Comparison of ENCODE assay signal across 15 cellular contexts in genomic region chr5:158478139-158478538, GRCh38.
A peak's percentile ranks its signal among the peaks of the same experiment; 100 is the strongest.
DNase-seq lines count a peak whose midpoint lies in the region; ATAC-seq and TF ChIP-seq lines count a peak whose summit lies in the region.
"Had no signal": no experiment of that assay in that cellular context is flagged by ENCODE, and none has a peak within 500 bp of the region (broad histone marks: within the 10 kb centered on the region; RNA-seq: fewer than 3 reads in every experiment).

No MANE protein-coding gene starts in this region.

- H2AFZ ChIP-seq in DND-41 (ENCODE audit: low read depth, low read length) (peak overlapping the region; percentile 8; the same call in 1 of the 2 replicates), OCI-LY7 (ENCODE audit: low read length) (peak overlapping the region; percentile 36; the same call in 1 of the 2 replicates)

- ATAC-seq in DND-41 (ENCODE audit: insufficient read depth, low read depth) (peak; percentile 99), naive B cell (ENCODE audit: low read depth in 2 of 2) (peak; percentile 18 to 35), GM21723 (IDR thresholded peaks at IDR 0.05; ENCODE audit: unreplicated experiment) (no peak)
- ATAC-seq in activated naive CD8-positive, alpha-beta T cell treated with anti-CD3 and anti-CD28 coated beads, Interleukin-2, amount 50 U/mL, for 24 hours, result no peak
- ATAC-seq: K562 had no signal

- intact Hi-C loops in OCI-LY7 (cut with micrococcal nuclease; ENCODE audit: unreplicated experiment), result no loop called here

- no peak overlapping the region for H3K4me3 ChIP-seq in DND-41 (ENCODE audit: low read depth in 1 of 2, low read length in 2 of 2)
- no peak overlapping the region for H3K4me3 ChIP-seq in HEK293 (ENCODE audit: low read depth, low read length)
- no peak overlapping the region for H3K4me3 ChIP-seq in OCI-LY7 (ENCODE audit: low read depth, low read length, poor library complexity, severe bottlenecking)
- H3K4me3 ChIP-seq: K562 had no signal

- peak; percentile 79 for DNase-seq in DND-41
- peak; percentile 65 for DNase-seq in OCI-LY7 (ENCODE audit: low spot score)
- DNase-seq in naive B cell, result no peak
- DNase-seq in activated naive CD8-positive, alpha-beta T cell treated with anti-CD3 and anti-CD28 coated beads, Interleukin-2, amount 50 U/mL, for 24 hours, result no peak
- DNase-seq in NCI-H187 treated with DMSO at 0.1 percent for 48 hours (lab: John Stamatoyannopoulos, UW), result no peak
- no peak for DNase-seq in RKO (ENCODE audit: low spot score)
- DNase-seq: ACHN; BE2C; CD4-positive, alpha-beta memory T cell; DMS79 treated with DMSO at 0.1 percent for 48 hours; H9 had no signal

- POLR2A ChIA-PET in HEK293 (lab: Yijun Ruan, JAX) (no interaction called here), OCI-LY7 (lab: Charles Lee) (interaction anchor here (0.9 to 2.6 kb wide), 5 partner anchors 10 to 57 kb away, joined by 3 to 20 read pairs (median 4); no protein-coding TSS in a partner anchor)

- no peaks in the 10 kb centered on the region for H3K9me3 Mint-ChIP-seq in naive B cell
- H3K9me3 Mint-ChIP-seq in activated naive CD8-positive, alpha-beta T cell treated with anti-CD3 and anti-CD28 coated beads, Interleukin-2, amount 50 U/mL, for 24 hours, result peaks cover 3% of the 10 kb centered on the region
- H3K9me3 Mint-ChIP-seq: CD4-positive, alpha-beta memory T cell; H9 had no signal

- H3K79me2 ChIP-seq in DND-41 (ENCODE audit: insufficient read depth, low read length) (no peaks in the 10 kb centered on the region), OCI-LY7 (ENCODE audit: insufficient read depth, low read depth, low read length) (no peaks in the 10 kb centered on the region)

- no peaks in the 10 kb centered on the region for H3K36me3 Mint-ChIP-seq in naive B cell
- H3K36me3 Mint-ChIP-seq in activated naive CD8-positive, alpha-beta T cell treated with anti-CD3 and anti-CD28 coated beads, Interleukin-2, amount 50 U/mL, for 24 hours (ENCODE audit: low read depth), result no peaks in the 10 kb centered on the region
- H3K36me3 Mint-ChIP-seq: CD14-positive monocyte; CD4-positive, alpha-beta memory T cell had no signal

- H3K9me3 ChIP-seq in DND-41 (ENCODE audit: insufficient read depth, low read length, severe bottlenecking) (no peaks in the 10 kb centered on the region), HEK293 (ENCODE audit: control insufficient read depth, insufficient read depth, low read depth, low read length) (no peaks in the 10 kb centered on the region), OCI-LY7 (ENCODE audit: low read length) (peaks cover 5% of the 10 kb centered on the region; the same call in 1 of the 2 replicates)
- H3K9me3 ChIP-seq: BE2C had no signal

- TF ChIP-seq CTCF in DND-41 (IDR thresholded peaks at IDR 0.05; ENCODE audit: borderline replicate concordance, extremely low read depth, low read length, poor library complexity, severe bottlenecking), result peak; percentile 56
- TF ChIP-seq CTCF in HEK293 (tag by site-specific recombination; IDR thresholded peaks at IDR 0.05), result no peak
- TF ChIP-seq CTCF in OCI-LY7 (conservative IDR thresholded peaks at IDR 0.05; ENCODE audit: low read length), result no peak

- peaks cover 7 to 13% (median 10%) of the 10 kb centered on the region in 3 donors for H3K4me1 Mint-ChIP-seq in naive B cell
- peaks cover 4% of the 10 kb centered on the region for H3K4me1 Mint-ChIP-seq in activated naive CD8-positive, alpha-beta T cell treated with anti-CD3 and anti-CD28 coated beads, Interleukin-2, amount 50 U/mL, for 24 hours
- H3K4me1 Mint-ChIP-seq: CD14-positive monocyte; CD4-positive, alpha-beta memory T cell had no signal

- H3K27ac ChIP-seq in DND-41 (ENCODE audit: low read length), result peak overlapping the region; percentile 39
- no peak overlapping the region for H3K27ac ChIP-seq in HEK293 (ENCODE audit: extremely low read depth, low read depth, low read length)
- no peak overlapping the region for H3K27ac ChIP-seq in OCI-LY7 (ENCODE audit: low read depth, low read length, poor library complexity, severe bottlenecking)

- H3K36me3 ChIP-seq in DND-41 (ENCODE audit: insufficient read depth, low read length) (no peaks in the 10 kb centered on the region), HEK293 (ENCODE audit: control insufficient read depth in 2 of 2, insufficient read depth in 1 of 2, low read length in 2 of 2) (no peaks in the 10 kb centered on the region), OCI-LY7 (ENCODE audit: insufficient read depth, low read length) (no peaks in the 10 kb centered on the region)
- H3K36me3 ChIP-seq: BE2C had no signal

- CTCF ChIA-PET in HEK293 (lab: Yijun Ruan, JAX) (interaction anchor here (0.6 kb wide), 1 partner anchor 923 kb away, joined by 4 read pairs; no protein-coding TSS in a partner anchor), OCI-LY7 (lab: Charles Lee; ENCODE audit: unreplicated experiment) (interaction anchor here (1.3 kb wide), 1 partner anchor 86 kb away, joined by 3 read pairs; no protein-coding TSS in a partner anchor)

- H3K27me3 ChIP-seq in DND-41 (ENCODE audit: insufficient read depth, low read length, poor library complexity), result no peaks in the 10 kb centered on the region
- H3K27me3 ChIP-seq: BE2C had no signal

- peaks cover 28% of the 10 kb centered on the region for H3K4me1 ChIP-seq in DND-41 (ENCODE audit: insufficient read depth, low read length)
- no peaks in the 10 kb centered on the region for H3K4me1 ChIP-seq in HEK293 (ENCODE audit: control insufficient read depth, insufficient read depth, low read length)
- H3K4me1 ChIP-seq in OCI-LY7 (ENCODE audit: insufficient read depth, low read length, poor library complexity, severe bottlenecking), result peaks cover 15% of the 10 kb centered on the region
- H3K4me1 ChIP-seq: BE2C had no signal

- no peak overlapping the region for H3K27ac Mint-ChIP-seq in naive B cell
- no peak overlapping the region for H3K27ac Mint-ChIP-seq in activated naive CD8-positive, alpha-beta T cell treated with anti-CD3 and anti-CD28 coated beads, Interleukin-2, amount 50 U/mL, for 24 hours
- H3K27ac Mint-ChIP-seq: CD14-positive monocyte; CD4-positive, alpha-beta memory T cell; H9 had no signal

- H3K9me2 ChIP-seq in OCI-LY7 (ENCODE audit: insufficient read depth, low read length), result no peaks in the 10 kb centered on the region

- no peaks in the 10 kb centered on the region for H4K20me1 ChIP-seq in DND-41 (ENCODE audit: insufficient read depth, low read length)
- H4K20me1 ChIP-seq in OCI-LY7 (ENCODE audit: insufficient read depth, low read length), result no peaks in the 10 kb centered on the region

- peak overlapping the region in 1 of 8 donors; percentile 5 for H3K4me3 Mint-ChIP-seq in naive B cell
- H3K4me3 Mint-ChIP-seq in activated naive CD8-positive, alpha-beta T cell treated with anti-CD3 and anti-CD28 coated beads, Interleukin-2, amount 50 U/mL, for 24 hours, result no peak overlapping the region
- H3K4me3 Mint-ChIP-seq: CD14-positive monocyte, H9 had no signal

- BruUV-seq in OCI-LY7 (replicated peaks; lab: Mats Ljungman, UMichigan), result no TSS peak

- no peak overlapping the region for H3K4me2 ChIP-seq in DND-41 (ENCODE audit: insufficient read depth, low read length)
- peak overlapping the region; percentile 30 for H3K4me2 ChIP-seq in OCI-LY7 (ENCODE audit: low read length)

- no peak overlapping the region; the same call in 1 of the 2 replicates for H3K9ac ChIP-seq in DND-41 (ENCODE audit: low read depth, low read length)

- H3K27me3 Mint-ChIP-seq in naive B cell, result no peaks in the 10 kb centered on the region
- no peaks in the 10 kb centered on the region for H3K27me3 Mint-ChIP-seq in activated naive CD8-positive, alpha-beta T cell treated with anti-CD3 and anti-CD28 coated beads, Interleukin-2, amount 50 U/mL, for 24 hours

TF ChIP-seq in HEK293, 187 proteins besides CTCF, POLR2A, EP300 and RAD21:
- TF ChIP-seq, protein P1, sequence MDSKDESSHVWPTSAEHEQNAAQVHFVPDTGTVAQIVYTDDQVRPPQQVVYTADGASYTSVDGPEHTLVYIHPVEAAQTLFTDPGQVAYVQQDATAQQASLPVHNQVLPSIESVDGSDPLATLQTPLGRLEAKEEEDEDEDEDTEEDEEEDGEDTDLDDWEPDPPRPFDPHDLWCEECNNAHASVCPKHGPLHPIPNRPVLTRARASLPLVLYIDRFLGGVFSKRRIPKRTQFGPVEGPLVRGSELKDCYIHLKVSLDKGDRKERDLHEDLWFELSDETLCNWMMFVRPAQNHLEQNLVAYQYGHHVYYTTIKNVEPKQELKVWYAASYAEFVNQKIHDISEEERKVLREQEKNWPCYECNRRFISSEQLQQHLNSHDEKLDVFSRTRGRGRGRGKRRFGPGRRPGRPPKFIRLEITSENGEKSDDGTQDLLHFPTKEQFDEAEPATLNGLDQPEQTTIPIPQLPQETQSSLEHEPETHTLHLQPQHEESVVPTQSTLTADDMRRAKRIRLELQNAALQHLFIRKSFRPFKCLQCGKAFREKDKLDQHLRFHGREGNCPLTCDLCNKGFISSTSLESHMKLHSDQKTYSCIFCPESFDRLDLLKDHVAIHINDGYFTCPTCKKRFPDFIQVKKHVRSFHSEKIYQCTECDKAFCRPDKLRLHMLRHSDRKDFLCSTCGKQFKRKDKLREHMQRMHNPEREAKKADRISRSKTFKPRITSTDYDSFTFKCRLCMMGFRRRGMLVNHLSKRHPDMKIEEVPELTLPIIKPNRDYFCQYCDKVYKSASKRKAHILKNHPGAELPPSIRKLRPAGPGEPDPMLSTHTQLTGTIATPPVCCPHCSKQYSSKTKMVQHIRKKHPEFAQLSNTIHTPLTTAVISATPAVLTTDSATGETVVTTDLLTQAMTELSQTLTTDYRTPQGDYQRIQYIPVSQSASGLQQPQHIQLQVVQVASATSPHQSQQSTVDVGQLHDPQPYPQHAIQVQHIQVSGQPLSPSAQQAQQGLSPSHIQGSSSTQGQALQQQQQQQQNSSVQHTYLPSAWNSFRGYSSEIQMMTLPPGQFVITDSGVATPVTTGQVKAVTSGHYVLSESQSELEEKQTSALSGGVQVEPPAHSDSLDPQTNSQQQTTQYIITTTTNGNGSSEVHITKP (tag by site-specific recombination; IDR thresholded peaks at IDR 0.05), result peak; percentile 23; the same call in 1 of the 2 replicates
- no peak for TF ChIP-seq ELK4 (IDR thresholded peaks at IDR 0.05; ENCODE audit: borderline replicate concordance, low read depth, low read length)

Comparison
In these comparisons a context has a peak if more than half of its experiments do, and no peak if none do; other contexts are left out.
1. ATAC-seq: peak in DND-41 (single experiment) and naive B cell (2 of 2); none in activated naive CD8-positive, alpha-beta T cell treated with anti-CD3 and anti-CD28 coated beads, Interleukin-2, amount 50 U/mL, for 24 hours (single experiment) and GM21723 (single experiment).
2. DNase-seq: peak in DND-41 (single experiment) and OCI-LY7 (single experiment); none in naive B cell (single experiment), activated naive CD8-positive, alpha-beta T cell treated with anti-CD3 and anti-CD28 coated beads, Interleukin-2, amount 50 U/mL, for 24 hours (single experiment), NCI-H187 treated with DMSO at 0.1 percent for 48 hours (single experiment) and RKO (single experiment).